19 cellular contexts compared by ENCODE assay signal in the genomic region with DNA sequence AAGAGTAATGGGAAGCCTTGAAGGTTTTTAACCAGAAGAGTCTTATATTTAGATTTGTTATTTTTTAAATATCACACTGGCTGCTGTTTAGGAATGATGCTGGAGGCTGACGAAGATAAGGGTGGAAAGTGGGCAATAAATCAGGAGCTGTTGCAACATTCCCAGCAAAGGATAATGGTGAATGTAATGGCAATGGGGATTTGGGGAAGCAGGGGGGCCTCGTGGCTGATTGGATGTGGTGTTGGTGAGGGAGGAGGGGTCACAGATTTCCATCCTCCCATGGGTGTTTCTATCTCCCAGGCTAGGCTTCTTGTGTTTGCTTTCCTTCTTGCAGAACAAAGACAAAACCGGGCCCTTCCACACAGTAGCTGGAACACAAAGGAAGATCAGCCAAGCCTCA.
DNase-seq lines count a peak whose midpoint lies in the region; ATAC-seq and TF ChIP-seq lines count a peak whose summit lies in the region.
"Had no signal": no experiment of that assay in that cellular context is flagged by ENCODE, and none has a peak within 500 bp of the region (broad histone marks: within the 10 kb centered on the region; RNA-seq: fewer than 3 reads in every experiment).

No MANE protein-coding gene starts in this region.

- no peak overlapping the region for H2AK5ac ChIP-seq in neuronal stem cell (ENCODE audit: low read depth, low read length)

- TF ChIP-seq CTCF in heart left ventricle (IDR thresholded peaks at IDR 0.05): no peak

- H3K14ac ChIP-seq in neuronal stem cell (ENCODE audit: low read length): no peak overlapping the region

- no peak for TF ChIP-seq POLR2A in heart left ventricle (IDR thresholded peaks at IDR 0.05)

- 49 to 58% (median 54%) methylated on average over 3 of the region's 3 CpGs for WGBS in heart left ventricle, 4 donors
- no CpG with 5 or more reads among the region's 3 CpGs for WGBS in neuronal stem cell (ENCODE audit: extremely low coverage in 2 of 2, insufficient read length in 2 of 2, insufficient replicate concordance in 1 of 2), 2 donors

- H3K18ac ChIP-seq in neuronal stem cell (ENCODE audit: low read length): no peak overlapping the region

- H4K8ac ChIP-seq in neuronal stem cell (ENCODE audit: low read depth, low read length): no peak overlapping the region

- H2BK120ac ChIP-seq in neuronal stem cell (ENCODE audit: low read depth, low read length): no peak overlapping the region

- peak overlapping the region; percentile 34 for H2AFZ ChIP-seq in neuronal stem cell (ENCODE audit: low read length)

- H3K4me3 ChIP-seq in heart left ventricle (no peak overlapping the region), neuronal stem cell (ENCODE audit: low read length in 2 of 2) (no peak overlapping the region)
- H3K4me3 ChIP-seq: HAP-1, sigmoid colon, upper lobe of right lung had no signal

- H3K27me3 ChIP-seq in heart left ventricle (no peaks in the 10 kb centered on the region), neuronal stem cell (ENCODE audit: control insufficient read depth in 3 of 3, insufficient read depth in 3 of 3, low read depth in 1 of 3, low read length in 3 of 3) (no peaks in the 10 kb centered on the region)
- H3K27me3 ChIP-seq: sigmoid colon, upper lobe of right lung had no signal

- no peak overlapping the region for H3K4ac ChIP-seq in neuronal stem cell (ENCODE audit: low read length)

- H3K4me2 ChIP-seq in neuronal stem cell (ENCODE audit: insufficient read depth, low read length, poor library complexity, severe bottlenecking): no peak overlapping the region

- H2BK12ac ChIP-seq in neuronal stem cell (ENCODE audit: low read length): no peak overlapping the region

- no peak overlapping the region for H4K91ac ChIP-seq in neuronal stem cell (ENCODE audit: low read depth, low read length, poor library complexity)

- no peaks in the 10 kb centered on the region for H3K79me1 ChIP-seq in neuronal stem cell (ENCODE audit: low read depth, low read length)

- peak; percentile 65 for DNase-seq in NCI-H69 (lab: John Stamatoyannopoulos, UW)
- peak in 3 of 5 donors; percentile 37 to 58 (median 46) for DNase-seq in heart left ventricle
- no peak for DNase-seq in neuronal stem cell (ENCODE audit: low spot score)
- no peak for DNase-seq in NCI-H1417 (lab: John Stamatoyannopoulos, UW)
- DNase-seq in SIG-M5 treated with dmso at 0.1 percent for 504 hours (lab: John Stamatoyannopoulos, UW; ENCODE audit: unreplicated experiment): no peak
- DNase-seq: activated CD4-positive, alpha-beta T cell treated with anti-CD3 and anti-CD28 coated beads, Interleukin-2, amount 50 U/mL, for 1 hour; activated CD8-positive, alpha-beta memory T cell treated with anti-CD3 and anti-CD28 coated beads, Interleukin-2, amount 50 U/mL, for 4 hours; C1 segment of cervical spinal cord; dermis blood vessel endothelial cell; NCI-H187 treated with DMSO at 0.1 percent for 48 hours; NCI-H446; nucleus accumbens; sigmoid colon; upper lobe of right lung had no signal

- peak; percentile 62 to 85 (median 84) for ATAC-seq in heart left ventricle
- ATAC-seq in GM21390 (IDR thresholded peaks at IDR 0.05; ENCODE audit: unreplicated experiment): no peak
- ATAC-seq in HG02884 (IDR thresholded peaks at IDR 0.05; ENCODE audit: unreplicated experiment): no peak
- ATAC-seq: left lobe of liver, upper lobe of right lung had no signal

- H3K9me3 ChIP-seq in ES-I3 (ENCODE audit: control insufficient read depth, insufficient read depth, low read length) (no peaks in the 10 kb centered on the region), heart left ventricle (no peaks in the 10 kb centered on the region), neuronal stem cell (replicated peaks in 1 of 2; ENCODE audit: control insufficient read depth in 2 of 2, insufficient read depth in 1 of 2, low read depth in 1 of 2, low read length in 2 of 2) (no peaks in the 10 kb centered on the region)
- H3K9me3 ChIP-seq: HAP-1, sigmoid colon, upper lobe of right lung had no signal

- no peak overlapping the region for H2BK15ac ChIP-seq in neuronal stem cell (ENCODE audit: low read length)

- H3K9ac ChIP-seq in ES-I3 (ENCODE audit: low read depth, low read length) (peak overlapping the region; percentile 47), neuronal stem cell (ENCODE audit: low read depth, low read length, poor library complexity) (no peak overlapping the region)

- no peak overlapping the region for H3K23ac ChIP-seq in neuronal stem cell (ENCODE audit: low read depth, low read length, poor library complexity)

- H3K27ac ChIP-seq in heart left ventricle (peak overlapping the region in 4 of 12 donors; percentile 43 to 63 (median 50)), neuronal stem cell (replicated peaks; ENCODE audit: low read length) (no peak overlapping the region)
- H3K27ac ChIP-seq: upper lobe of right lung had no signal

- intact Hi-C loops in heart left ventricle (cut with DNase I): no loop called here

- H3K4me1 ChIP-seq in ES-I3 (ENCODE audit: insufficient read depth, low read length) (peaks cover 20% of the 10 kb centered on the region), heart left ventricle (peaks cover 0 to 14% (median 0%) of the 10 kb centered on the region in 12 donors), neuronal stem cell (ENCODE audit: control insufficient read depth in 2 of 2, insufficient read depth in 1 of 2, low read depth in 1 of 2, low read length in 2 of 2) (peaks cover 0 to 2% of the 10 kb centered on the region in 2 donors)
- H3K4me1 ChIP-seq: HAP-1, sigmoid colon had no signal

- no peak overlapping the region for H2BK5ac ChIP-seq in neuronal stem cell (ENCODE audit: low read length)

- H3K36me3 ChIP-seq in ES-I3 (ENCODE audit: insufficient read depth, low read length) (peaks cover 55% of the 10 kb centered on the region), heart left ventricle (no peaks in the 10 kb centered on the region), neuronal stem cell (replicated peaks in 1 of 2; ENCODE audit: control insufficient read depth in 2 of 2, insufficient read depth in 2 of 2, low read length in 2 of 2) (no peaks in the 10 kb centered on the region)
- H3K36me3 ChIP-seq: HAP-1, sigmoid colon, upper lobe of right lung had no signal

Comparison
In these comparisons a context has a peak if more than half of its experiments do, and no peak if none do; other contexts are left out.
1. DNase-seq: peak in NCI-H69 (single experiment) and heart left ventricle (3 of 5); none in neuronal stem cell (single experiment), NCI-H1417 (0 of 3) and SIG-M5 treated with dmso at 0.1 percent for 504 hours (single experiment).
2. ATAC-seq: peak in heart left ventricle (4 of 4); none in GM21390 (single experiment) and HG02884 (single experiment).